In the genomic region with DNA sequence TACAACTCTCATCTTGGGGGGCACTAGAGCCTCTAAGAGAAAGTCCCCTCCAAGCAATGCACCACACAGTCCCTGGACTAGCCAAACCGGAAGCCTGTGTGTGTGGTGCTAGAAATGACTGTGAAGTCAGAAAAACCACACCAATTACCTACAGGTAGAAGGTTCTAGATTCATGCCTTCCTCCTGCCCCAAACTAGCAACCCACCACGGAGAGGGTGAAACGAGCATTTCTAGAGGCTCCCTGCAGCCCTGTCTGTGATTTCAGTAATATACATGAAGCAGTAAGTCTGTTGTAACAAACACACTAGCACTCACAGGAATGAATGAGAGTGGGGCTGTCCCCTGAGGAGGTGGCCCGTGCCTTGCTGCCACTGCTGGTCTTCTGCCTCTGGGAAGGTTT, we compare ENCODE assay signal across 1 cellular context.
A peak's percentile ranks its signal among the peaks of the same experiment; 100 is the strongest.
TF ChIP-seq lines count a peak whose summit lies in the region.

No MANE protein-coding gene starts in this region.

TF ChIP-seq in H1, 55 proteins besides CTCF, POLR2A, EP300 and RAD21:
- no peak for TF ChIP-seq NRF1 (IDR thresholded peaks at IDR 0.05; ENCODE audit: low read depth, low read length)
- peak; percentile 64; the same call in 1 of the 2 replicates for TF ChIP-seq SUZ12 (IDR thresholded peaks at IDR 0.05; ENCODE audit: low read length)
- peak; percentile 65 for TF ChIP-seq EZH2 (IDR thresholded peaks at IDR 0.05; ENCODE audit: low read depth, low read length, severe bottlenecking)
- no peak for TF ChIP-seq RXRA (IDR thresholded peaks at IDR 0.05; ENCODE audit: insufficient read depth, low read depth, low read length)
- TF ChIP-seq CBX5 (IDR thresholded peaks at IDR 0.05; ENCODE audit: low read depth, low read length): no peak
- no peak for TF ChIP-seq JUN (IDR thresholded peaks at IDR 0.05; ENCODE audit: low read depth, low read length)
- no peak for TF ChIP-seq KDM1A (IDR thresholded peaks at IDR 0.05; ENCODE audit: borderline replicate concordance, low read length)
- TF ChIP-seq TCF12 (IDR thresholded peaks at IDR 0.05; ENCODE audit: low read depth, low read length): no peak
- TF ChIP-seq GABPA (IDR thresholded peaks at IDR 0.05; ENCODE audit: borderline replicate concordance, insufficient read depth, low read length): no peak
- no peak for TF ChIP-seq BACH1 (IDR thresholded peaks at IDR 0.05; ENCODE audit: low read length)
- no peak for TF ChIP-seq ASH2L (IDR thresholded peaks at IDR 0.05; ENCODE audit: low read length)
- TF ChIP-seq SP2 (IDR thresholded peaks at IDR 0.05; ENCODE audit: low read length): no peak
- no peak for TF ChIP-seq RBBP5 (IDR thresholded peaks at IDR 0.05; ENCODE audit: borderline replicate concordance, low read depth, low read length)
- no peak for TF ChIP-seq SRF (IDR thresholded peaks at IDR 0.05; ENCODE audit: low read depth, low read length)
- no peak; the same call in 1 of the 2 replicates for TF ChIP-seq CBX8 (IDR thresholded peaks at IDR 0.05; ENCODE audit: borderline replicate concordance, low read depth, low read length)
- TF ChIP-seq RNF2 (IDR thresholded peaks at IDR 0.05; ENCODE audit: borderline replicate concordance, low read depth, low read length, missing control alignments, poor library complexity, severe bottlenecking): peak; percentile 30
